8 cellular contexts compared by ENCODE assay signal in the genomic region with DNA sequence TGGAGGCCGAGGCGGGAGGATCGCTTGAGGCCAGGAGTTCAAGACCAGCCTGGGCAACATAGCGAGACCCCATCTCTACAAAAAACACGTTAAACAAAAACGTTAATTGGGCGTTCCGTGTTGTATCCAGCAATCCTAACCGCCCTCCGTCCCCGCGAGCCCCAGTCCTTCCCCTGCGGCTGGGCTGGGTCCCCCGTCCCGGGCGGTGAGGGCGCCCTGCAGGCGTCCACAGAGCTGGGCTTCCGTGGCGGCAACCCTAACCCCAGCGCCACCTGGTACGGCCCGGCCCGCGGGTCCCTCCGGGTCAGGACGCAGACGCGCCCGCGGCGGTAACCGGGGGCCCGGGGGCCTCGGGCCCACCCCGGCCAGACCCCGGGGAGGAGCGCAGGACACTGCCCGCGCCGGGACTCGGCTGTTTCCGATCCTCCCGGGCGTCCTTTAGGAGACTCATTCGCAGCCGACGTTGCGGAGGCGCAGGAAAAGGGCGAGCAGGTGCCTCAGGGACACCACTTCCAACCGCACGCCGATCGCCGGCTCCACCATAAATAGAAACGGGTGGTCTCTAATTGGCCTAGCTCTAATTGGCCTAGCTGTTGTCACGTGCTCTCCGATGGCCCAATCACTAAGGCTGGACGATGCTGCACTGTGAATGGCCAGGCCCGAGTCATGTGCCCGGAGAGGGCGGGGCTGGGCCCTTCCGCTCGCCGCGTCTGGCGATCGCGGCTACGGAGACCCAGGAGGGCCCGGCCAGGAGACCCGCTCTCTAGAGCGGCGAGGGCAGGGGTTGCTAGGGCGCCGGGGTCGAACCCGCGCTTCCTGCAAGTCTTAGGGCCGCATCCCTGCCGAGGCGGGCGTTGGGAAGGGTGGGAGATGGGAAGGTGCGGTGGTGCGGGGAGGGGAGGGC. TPM values are rescaled to one million over a fixed set of nuclear protein-coding genes. Genes with fewer than 3 reads are reported as not detected.
DNase-seq lines count a peak whose midpoint lies in the region; ATAC-seq, FAIRE-seq and TF ChIP-seq lines count a peak whose summit lies in the region.

No MANE protein-coding gene starts in this region.

- peak overlapping the region; percentile 87 for H3K4me3 Mint-ChIP-seq in T-helper 2 cell treated with Interferon-gamma antibody and Interleukin-4, amounts not matched to agents 5 μg/mL and 100 μg/mL, for 36 hours
- H3K4me3 Mint-ChIP-seq in astrocyte (ENCODE audit: unreplicated experiment): peak overlapping the region; percentile 87

- peak; percentile 96 for DNase-seq in NCI-H187 treated with DMSO at 0.1 percent for 48 hours (lab: John Stamatoyannopoulos, UW)
- peak; percentile 95 for DNase-seq in T-helper 2 cell treated with Interferon-gamma antibody and Interleukin-4, amounts not matched to agents 5 μg/mL and 100 μg/mL, for 36 hours (ENCODE audit: low spot score)
- peak; percentile 97 for DNase-seq in astrocyte (ENCODE audit: low read depth)
- peak; percentile 100 for DNase-seq in hepatic stellate cell (ENCODE audit: low spot score)
- peak; percentile 97 for DNase-seq in putamen (ENCODE audit: low spot score)
- peak in 1 of 2 donors; percentile 99 for DNase-seq in vagina (ENCODE audit: extremely low spot score in 2 of 2)

- H3K9me3 Mint-ChIP-seq in T-helper 2 cell treated with Interferon-gamma antibody and Interleukin-4, amounts not matched to agents 5 μg/mL and 100 μg/mL, for 36 hours: no peaks in the 10 kb centered on the region
- no peaks in the 10 kb centered on the region for H3K9me3 Mint-ChIP-seq in astrocyte (ENCODE audit: unreplicated experiment)

- H3K36me3 ChIP-seq in astrocyte (ENCODE audit: insufficient read depth, low read length) (no peaks in the 10 kb centered on the region), vagina (no peaks in the 10 kb centered on the region)

- H3K27ac ChIP-seq in astrocyte (ENCODE audit: low read depth, low read length) (peak overlapping the region; percentile 80), vagina (peak overlapping the region; percentile 93)

- H3K4me1 Mint-ChIP-seq in T-helper 2 cell treated with Interferon-gamma antibody and Interleukin-4, amounts not matched to agents 5 μg/mL and 100 μg/mL, for 36 hours (ENCODE audit: low read depth): peaks cover 40% of the 10 kb centered on the region
- peaks cover 2% of the 10 kb centered on the region for H3K4me1 Mint-ChIP-seq in astrocyte (ENCODE audit: low read depth, unreplicated experiment)

- no peaks in the 10 kb centered on the region for H3K27me3 Mint-ChIP-seq in T-helper 2 cell treated with Interferon-gamma antibody and Interleukin-4, amounts not matched to agents 5 μg/mL and 100 μg/mL, for 36 hours (ENCODE audit: low read depth)
- peaks cover 10% of the 10 kb centered on the region for H3K27me3 Mint-ChIP-seq in astrocyte (ENCODE audit: low read depth, unreplicated experiment)

- H3K9me3 ChIP-seq in astrocyte (ENCODE audit: insufficient read depth, low read depth, low read length) (peaks cover 2% of the 10 kb centered on the region), vagina (no peaks in the 10 kb centered on the region)

- peak overlapping the region; percentile 84 for H3K9ac ChIP-seq in astrocyte (ENCODE audit: low read length)

- H3K4me2 ChIP-seq in astrocyte (ENCODE audit: low read length): peak overlapping the region; percentile 92

- no peaks in the 10 kb centered on the region for H3K27me3 ChIP-seq in astrocyte (ENCODE audit: insufficient read depth, low read length)
- H3K27me3 ChIP-seq in vagina: no peaks in the 10 kb centered on the region

- H3K79me2 ChIP-seq in astrocyte (ENCODE audit: insufficient read depth, low read length): no peaks in the 10 kb centered on the region

- TF ChIP-seq POLR2A in GM18505 (IDR thresholded peaks at IDR 0.05; ENCODE audit: borderline replicate concordance, extremely low read depth, insufficient read depth, insufficient read length) (peak; percentile 96), vagina (IDR thresholded peaks at IDR 0.05) (peak; percentile 84 to 97)

- peak overlapping the region; percentile 91 for H2AFZ ChIP-seq in astrocyte (ENCODE audit: low read depth, low read length)

- no peaks in the 10 kb centered on the region for H4K20me1 ChIP-seq in astrocyte (ENCODE audit: insufficient read depth, low read length)

- FAIRE-seq in astrocyte (lab: Jason Lieb, UNC): no peak

- H3K27ac Mint-ChIP-seq in T-helper 2 cell treated with Interferon-gamma antibody and Interleukin-4, amounts not matched to agents 5 μg/mL and 100 μg/mL, for 36 hours: peak overlapping the region; percentile 89
- no peak overlapping the region for H3K27ac Mint-ChIP-seq in astrocyte (ENCODE audit: unreplicated experiment)

- intact Hi-C loops in vagina (cut with DNase I): no loop called here

- ATAC-seq in GM18505 (IDR thresholded peaks at IDR 0.05; ENCODE audit: unreplicated experiment) (peak; percentile 87), HG02970 (IDR thresholded peaks at IDR 0.05; ENCODE audit: low FRiP score, unreplicated experiment) (peak; percentile 90)

- peaks cover 27% of the 10 kb centered on the region for H3K4me1 ChIP-seq in astrocyte (ENCODE audit: insufficient read depth, low read length)
- H3K4me1 ChIP-seq in vagina: peaks cover 50% of the 10 kb centered on the region

- peak overlapping the region; percentile 71 for H3K4me3 ChIP-seq in astrocyte (ENCODE audit: insufficient read depth, low read depth, low read length)
- peak overlapping the region; percentile 67 to 85 for H3K4me3 ChIP-seq in vagina

- peaks cover 2% of the 10 kb centered on the region for H3K36me3 Mint-ChIP-seq in T-helper 2 cell treated with Interferon-gamma antibody and Interleukin-4, amounts not matched to agents 5 μg/mL and 100 μg/mL, for 36 hours (ENCODE audit: low read depth)
- H3K36me3 Mint-ChIP-seq in astrocyte (ENCODE audit: low read depth, unreplicated experiment): no peaks in the 10 kb centered on the region

- TF ChIP-seq CTCF in astrocyte (IDR thresholded peaks at IDR 0.05; ENCODE audit: insufficient read depth, low read depth, low read length) (no peak), vagina (IDR thresholded peaks at IDR 0.05) (no peak)

RNA-seq across cellular contexts. Expression of gene CSNK1D, which starts 19.0 kb away (rescaled TPM):
- total RNA-seq in astrocyte: 146 and 153 TPM in 2 replicates
- total RNA-seq in vagina: 67.8 TPM

RNA-seq across cellular contexts. Expression of gene CD7, which starts 24.9 kb away (rescaled TPM):
- total RNA-seq in astrocyte: 0.18 and 0.24 TPM in 2 replicates
- 5.2 TPM for total RNA-seq in vagina

RNA-seq across cellular contexts. Expression of gene SECTM1, which starts 41.1 kb away (rescaled TPM):
- total RNA-seq in astrocyte (0.27 TPM in 1 of 2 replicates, not detected in the other), vagina (37.1 TPM)

Comparison
In these comparisons a context has a peak if more than half of its experiments do, and no peak if none do; other contexts are left out.
1. RNA of gene SECTM1, which starts 41.1 kb away (total RNA-seq): 37.1 TPM in vagina (single experiment); 0.27 TPM in astrocyte; every median in the first group is over 10 times any median in the second.